8 cellular contexts compared by ENCODE assay signal in the genomic region with DNA sequence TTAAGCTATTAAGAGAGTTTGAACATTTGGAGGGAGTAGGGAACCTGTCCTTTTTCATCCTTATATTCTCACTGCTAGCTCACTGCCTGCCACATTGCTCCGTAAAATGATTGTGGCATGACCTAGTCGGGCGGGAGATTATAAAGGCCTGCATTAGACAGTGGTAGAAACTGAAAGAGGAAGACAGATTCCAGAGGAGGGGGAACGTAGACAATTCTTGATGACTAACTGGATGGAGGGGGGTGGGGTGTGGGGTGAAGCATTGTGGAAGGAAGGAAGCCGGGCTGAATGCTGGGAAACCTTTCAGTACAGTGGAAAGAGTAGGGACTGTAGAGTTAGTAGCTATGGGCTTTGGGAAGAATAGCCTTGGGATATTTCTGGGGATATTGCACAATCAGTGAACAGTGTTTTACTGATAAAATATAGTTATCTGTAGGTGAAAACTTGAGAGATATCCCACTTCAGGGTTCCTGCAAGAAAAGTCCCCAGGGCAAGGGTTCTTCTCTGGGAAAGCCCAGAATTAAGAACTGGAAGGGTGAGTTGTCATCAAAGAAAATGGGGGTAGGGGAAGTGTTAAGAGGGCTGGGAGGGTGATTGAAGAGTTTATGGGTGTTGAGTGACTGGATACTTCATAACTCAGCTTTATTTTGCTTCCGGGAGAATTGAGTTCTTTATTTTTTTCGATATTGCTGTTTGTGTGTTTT. TPM values are rescaled to one million over a fixed set of nuclear protein-coding genes. Genes with fewer than 3 reads are reported as not detected.
A peak's percentile ranks its signal among the peaks of the same experiment; 100 is the strongest.
DNase-seq lines count a peak whose midpoint lies in the region; ATAC-seq, FAIRE-seq and TF ChIP-seq lines count a peak whose summit lies in the region.

No MANE protein-coding gene starts in this region.

- no peaks in the 10 kb centered on the region for H3K27me3 Mint-ChIP-seq in central memory CD8-positive, alpha-beta T cell

- H3K4me3 ChIP-seq in AG04450 (ENCODE audit: low read depth, low read length) = peak overlapping the region; percentile 97

- peak; percentile 48 for ATAC-seq in central memory CD8-positive, alpha-beta T cell (replicated peaks; ENCODE audit: extremely low read depth, poor library complexity, severe bottlenecking)
- ATAC-seq in HG03378 (IDR thresholded peaks at IDR 0.05; ENCODE audit: unreplicated experiment) (no peak), HG02970 (IDR thresholded peaks at IDR 0.05; ENCODE audit: low FRiP score, unreplicated experiment) (no peak)

- H3K36me3 Mint-ChIP-seq in central memory CD8-positive, alpha-beta T cell (ENCODE audit: insufficient read depth) = peaks cover 25% of the 10 kb centered on the region

- H3K4me3 Mint-ChIP-seq in central memory CD8-positive, alpha-beta T cell = peak overlapping the region; percentile 96

- peak; percentile 82 for DNase-seq in AG04450 (ENCODE audit: low read depth, low spot score)
- peak; percentile 75 for DNase-seq in HTR-8/SVneo (ENCODE audit: insufficient read length, low spot score)
- DNase-seq in T1000 (lab: John Stamatoyannopoulos, UW) = peak; percentile 58
- no peak for DNase-seq in central memory CD8-positive, alpha-beta T cell (ENCODE audit: low spot score in 2 of 2)
- peak; percentile 92 for DNase-seq in kidney tubule cell (ENCODE audit: low spot score)
- DNase-seq in stimulated activated CD4-positive, alpha-beta T cell treated with anti-CD3 and anti-CD28 coated beads, Interleukin-15, amount 100 ng/mL, for 48 hours (ENCODE audit: low read depth in 2 of 2) = peak; percentile 32 to 38

- peak overlapping the region; percentile 93 for H3K27ac Mint-ChIP-seq in central memory CD8-positive, alpha-beta T cell (ENCODE audit: low read depth)

- H3K27ac ChIP-seq in AG04450 (ENCODE audit: low read depth, low read length) = peak overlapping the region; percentile 92

- no peaks in the 10 kb centered on the region for H3K9me3 Mint-ChIP-seq in central memory CD8-positive, alpha-beta T cell

- CTCF ChIA-PET in AG04450 (lab: Charles Lee) = interaction anchor here (0.9 to 1.4 kb wide), 3 partner anchors 55 to 91 kb away, joined by 3 to 8 read pairs (median 5); no protein-coding TSS in a partner anchor

- no peaks in the 10 kb centered on the region for H3K27me3 ChIP-seq in AG04450 (ENCODE audit: control insufficient read depth, insufficient read depth, low read length)

- TF ChIP-seq CTCF in AG04450 (IDR thresholded peaks at IDR 0.05; ENCODE audit: low read depth, low read length) = no peak

- peaks cover 65% of the 10 kb centered on the region for H3K4me1 Mint-ChIP-seq in central memory CD8-positive, alpha-beta T cell

- FAIRE-seq in HTR-8/SVneo (lab: Jason Lieb, UNC) = peak; percentile 66

- POLR2A ChIA-PET in AG04450 (lab: Yijun Ruan, JAX) = interaction anchor here (0.6 to 2.2 kb wide), 8 partner anchors 23 to 1305 kb away, joined by 3 to 16 read pairs (median 5); a partner anchor contains a TSS

- H3K9me3 ChIP-seq in AG04450 (ENCODE audit: control insufficient read depth, insufficient read depth, low read length) = no peaks in the 10 kb centered on the region; the same call in 1 of the 2 replicates

RNA-seq across cellular contexts. Expression of a gene that starts 2.1 kb away (rescaled TPM):
- polyA plus RNA-seq in AG04450 (2011; rRNA removed) = 17.3 and 25.4 TPM in 2 replicates
- polyA minus RNA-seq in AG04450 (2011; rRNA and poly(A)+ RNA removed) = 43.3 and 49.2 TPM in 2 replicates

RNA-seq across cellular contexts. Expression of a gene that starts 13.9 kb away (rescaled TPM):
- polyA plus RNA-seq in AG04450 (2011; rRNA removed) = 30.2 and 33.2 TPM in 2 replicates
- polyA minus RNA-seq in AG04450 (2011; rRNA and poly(A)+ RNA removed) = 35.1 and 39.0 TPM in 2 replicates

Comparison
In these comparisons a context has a peak if more than half of its experiments do, and no peak if none do; other contexts are left out.
1. DNase-seq: peak in AG04450 (single experiment), HTR-8/SVneo (single experiment), T1000 (single experiment), kidney tubule cell (single experiment) and stimulated activated CD4-positive, alpha-beta T cell treated with anti-CD3 and anti-CD28 coated beads, Interleukin-15, amount 100 ng/mL, for 48 hours (2 of 2); none in central memory CD8-positive, alpha-beta T cell (0 of 2).